Comparison of ENCODE assay signal across 1 cellular context in genomic region chr11:124763156-124763947, GRCh38.
TF ChIP-seq lines count a peak whose summit lies in the region.

No MANE protein-coding gene starts in this region.

TF ChIP-seq in GM12878, 131 proteins besides CTCF, POLR2A, EP300 and RAD21:
- TF ChIP-seq TCF12 (IDR thresholded peaks at IDR 0.05; ENCODE audit: low read depth, low read length) (peak; percentile 78), NR2C1 (IDR thresholded peaks at IDR 0.05) (no peak), IKZF2 (IDR thresholded peaks at IDR 0.05) (0 out of 4 replicates have a peak, but pooled peaks of 1 of the 2 experiments have one; percentile 3), BACH1 (IDR thresholded peaks at IDR 0.05; ENCODE audit: borderline replicate concordance) (no peak), NR2C2 (IDR thresholded peaks at IDR 0.05; ENCODE audit: borderline replicate concordance, control insufficient read depth, insufficient read length, low read depth) (no peak), RELB (IDR thresholded peaks at IDR 0.05; ENCODE audit: low read depth) (no peak), GABPA (IDR thresholded peaks at IDR 0.05; ENCODE audit: low read depth) (no peak), LARP7 (IDR thresholded peaks at IDR 0.05) (no peak), CHD4 (IDR thresholded peaks at IDR 0.05) (no peak), MLLT1 (IDR thresholded peaks at IDR 0.05) (peak; percentile 51; the same call in 1 of the 2 replicates), RUNX3 (IDR thresholded peaks at IDR 0.05; ENCODE audit: low read length) (peak; percentile 42; the same call in 1 of the 2 replicates), SRF (IDR thresholded peaks at IDR 0.05; ENCODE audit: low read depth in 2 of 2, low read length in 2 of 2) (no peak), POU2F2 (IDR thresholded peaks at IDR 0.05; ENCODE audit: borderline replicate concordance, low read depth, low read length) (no peak), EED (IDR thresholded peaks at IDR 0.05; ENCODE audit: low read depth) (no peak), TCF3 (IDR thresholded peaks at IDR 0.05; ENCODE audit: borderline replicate concordance, insufficient read depth, low read depth, low read length) (peak; percentile 41; the same call in 1 of the 2 replicates), PAX8 (IDR thresholded peaks at IDR 0.05) (no peak), NBN (IDR thresholded peaks at IDR 0.05) (peak; percentile 60), YY1 (IDR thresholded peaks at IDR 0.05; ENCODE audit: low read depth, low read length) (peak; percentile 88), ZBTB4 (CRISPR knock-in tag; IDR thresholded peaks at IDR 0.05) (no peak), KAT2A (conservative IDR thresholded peaks at IDR 0.05; ENCODE audit: control insufficient read depth, low read depth, low read length) (no peak), CHD2 (IDR thresholded peaks at IDR 0.05; ENCODE audit: borderline replicate concordance, low read depth, low read length) (no peak), BHLHE40 (IDR thresholded peaks at IDR 0.05; ENCODE audit: borderline replicate concordance in 1 of 2, low read depth in 2 of 2, low read length in 1 of 2) (0 out of 4 replicates have a peak, but pooled peaks of 1 of the 2 experiments have one; percentile 31), PML (IDR thresholded peaks at IDR 0.05; ENCODE audit: low read length) (no peak), FOXM1 (IDR thresholded peaks at IDR 0.05; ENCODE audit: low read depth, low read length) (0 out of 2 replicates have a peak, but pooled peaks have one; percentile 43), RB1 (IDR thresholded peaks at IDR 0.05; ENCODE audit: borderline replicate concordance) (peak; percentile 75; the same call in 1 of the 2 replicates), STAT1 (conservative IDR thresholded peaks at IDR 0.05) (no peak), E2F8 (IDR thresholded peaks at IDR 0.05; ENCODE audit: low read depth, partially characterized antibody) (no peak), SIN3A (IDR thresholded peaks at IDR 0.05; ENCODE audit: low read depth, low read length) (no peak), SMC3 (IDR thresholded peaks at IDR 0.05; ENCODE audit: borderline replicate concordance, low read length) (peak; percentile 87), ZNF384 (IDR thresholded peaks at IDR 0.05; ENCODE audit: borderline replicate concordance, low read depth, low read length) (peak; percentile 97), NKRF (conservative IDR thresholded peaks at IDR 0.05) (0 out of 2 replicates have a peak, but pooled peaks have one; percentile 5), ZNF207 (IDR thresholded peaks at IDR 0.05; ENCODE audit: borderline replicate concordance) (no peak), SKIL (IDR thresholded peaks at IDR 0.05; ENCODE audit: low read depth, poor library complexity, severe bottlenecking) (peak; percentile 39), ETV6 (conservative IDR thresholded peaks at IDR 0.05 in 1 of 2, IDR thresholded peaks at IDR 0.05 in 1 of 2; ENCODE audit: borderline replicate concordance in 1 of 2, low read depth in 1 of 2) (no peak), BCL3 (IDR thresholded peaks at IDR 0.05; ENCODE audit: borderline replicate concordance, insufficient read depth, low read depth, low read length, poor library complexity, severe bottlenecking) (no peak), TBL1XR1 (IDR thresholded peaks at IDR 0.05; ENCODE audit: low read depth, low read length) (0 out of 2 replicates have a peak, but pooled peaks have one; percentile 20)
